23 cellular contexts compared by ENCODE assay signal in the genomic region with DNA sequence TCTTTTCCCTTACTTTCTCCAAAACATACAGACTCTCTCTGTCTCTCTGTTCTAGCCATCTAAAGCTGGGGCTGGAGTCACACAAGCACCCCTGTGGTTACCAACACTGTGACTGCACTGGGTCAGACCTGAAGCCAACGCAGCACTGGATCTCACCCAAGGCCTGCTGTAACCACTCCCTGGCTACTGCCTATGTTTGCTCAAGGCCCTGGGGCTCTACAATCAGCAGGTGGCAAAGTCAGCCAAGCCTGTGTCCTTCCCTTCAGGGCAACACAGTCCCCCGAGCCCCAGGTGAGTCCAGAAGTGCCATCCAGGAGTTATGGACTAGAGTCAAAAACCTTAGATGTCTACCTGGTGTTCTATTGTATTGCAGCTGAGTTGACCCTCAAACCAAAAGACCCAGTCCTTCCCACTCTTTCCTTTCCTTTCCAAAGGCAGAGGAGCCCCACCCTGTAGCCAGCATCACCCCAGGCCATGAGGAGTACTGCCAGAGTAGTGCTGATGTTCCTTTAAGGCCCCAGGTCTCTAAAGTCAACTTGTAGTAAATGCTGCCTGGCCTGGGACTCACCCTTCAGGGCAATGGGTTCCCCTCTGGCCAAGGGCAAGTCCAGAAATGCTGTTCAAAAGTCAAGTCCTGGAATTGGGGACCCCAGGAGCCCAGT.
"Had no signal": no experiment of that assay in that cellular context is flagged by ENCODE, and none has a peak within 500 bp of the region (broad histone marks: within the 10 kb centered on the region; RNA-seq: fewer than 3 reads in every experiment).

No MANE protein-coding gene starts in this region.

- H3K36me3 ChIP-seq: colonic mucosa, gastrocnemius medialis, neural progenitor cell, prostate gland, right atrium auricular region, sigmoid colon, tibial artery had no signal

- FAIRE-seq: keratinocyte had no signal

- DNase-seq: colonic mucosa; effector CD8-positive, alpha-beta T cell; endodermal cell; foreskin fibroblast; head of caudate nucleus; mesendoderm; midbrain; naive thymus-derived CD4-positive, alpha-beta T cell; sigmoid colon; stimulated activated CD4-positive, alpha-beta T cell treated with anti-CD3 and anti-CD28 coated beads, Interleukin-2, amount 100 ng/mL, for 24 hours; stimulated activated CD4-positive, alpha-beta T cell treated with anti-CD3 and anti-CD28 coated beads, Interleukin-4, amount 100 ng/mL, for 24 hours; stimulated activated naive CD4-positive, alpha-beta T cell treated with Interleukin-2 at 50 U/mL for 16 hours; substantia nigra; testis; tibial artery had no signal

- H3K4me1 ChIP-seq: colonic mucosa, gastrocnemius medialis, neural progenitor cell, prostate gland, right atrium auricular region, sigmoid colon, testis, tibial artery had no signal

- H3K27me3 ChIP-seq: colonic mucosa, gastrocnemius medialis, neural progenitor cell, right atrium auricular region, sigmoid colon, testis, tibial artery had no signal

- H3K4me3 ChIP-seq: colonic mucosa, gastrocnemius medialis, neural progenitor cell, prostate gland, right atrium auricular region, sigmoid colon, testis, tibial artery had no signal

- ATAC-seq: esophagus mucosa; gastrocnemius medialis; naive thymus-derived CD4-positive, alpha-beta T cell; stimulated activated effector memory CD8-positive, alpha-beta T cell treated with anti-CD3 and anti-CD28 coated beads, Interleukin-12 subunit alpha, Interleukin-12 subunit beta, amount 100 ng/mL, for 72 hours had no signal

- H3K9me3 ChIP-seq: colonic mucosa, gastrocnemius medialis, prostate gland, right atrium auricular region, sigmoid colon, testis, tibial artery had no signal

- H3K27ac ChIP-seq: colonic mucosa, epithelial cell of prostate, gastrocnemius medialis, neural progenitor cell, prostate gland, right atrium auricular region, sigmoid colon, testis, tibial artery had no signal
